25 cellular contexts compared by ENCODE assay signal in genomic region chr13:34116651-34117050, GRCh38.
"Had no signal": no experiment of that assay in that cellular context is flagged by ENCODE, and none has a peak within 500 bp of the region (broad histone marks: within the 10 kb centered on the region; RNA-seq: fewer than 3 reads in every experiment).

No MANE protein-coding gene starts in this region.

- H3K4me1 ChIP-seq: parathyroid adenoma, psoas muscle, right lobe of liver, sigmoid colon, thyroid gland, tibial nerve, upper lobe of left lung, vagina had no signal

- H3K9me3 ChIP-seq: ovary, psoas muscle, right lobe of liver, sigmoid colon, thoracic aorta, thyroid gland, tibial nerve, upper lobe of left lung, vagina had no signal

- H3K79me2 ChIP-seq: parathyroid adenoma had no signal

- H3K27me3 ChIP-seq: ovary, right lobe of liver, sigmoid colon, stomach, thyroid gland, tibial nerve, upper lobe of left lung, vagina had no signal

- H3K9ac ChIP-seq: parathyroid adenoma had no signal

- H3K27ac ChIP-seq: ovary, parathyroid adenoma, psoas muscle, right lobe of liver, sigmoid colon, stomach, thoracic aorta, thyroid gland, tibial nerve, upper lobe of left lung, vagina had no signal

- DNase-seq: nephron progenitor cell; occipital lobe; ovary; posterior cingulate gyrus; psoas muscle; right cardiac atrium; right lobe of liver; sigmoid colon; small intestine; stimulated activated CD4-positive, alpha-beta T cell treated with anti-CD3 and anti-CD28 coated beads, Interleukin-15, amount 100 ng/mL, for 24 hours; stimulated activated CD4-positive, alpha-beta T cell treated with anti-CD3 and anti-CD28 coated beads, Interleukin-2, amount 100 ng/mL, for 24 hours; stimulated activated CD4-positive, alpha-beta T cell treated with anti-CD3 and anti-CD28 coated beads, Interleukin-2, amount 100 ng/mL, for 48 hours; stimulated activated CD4-positive, alpha-beta T cell treated with anti-CD3 and anti-CD28 coated beads, Interleukin-4, amount 100 ng/mL, for 24 hours; stimulated activated naive B cell treated with anti-CD40 and anti-IgM and Interleukin-4, amounts not matched to agents 10 μg/mL and 1 μg/mL and 100 μg/mL, for 72 hours; stimulated activated naive CD4-positive, alpha-beta T cell treated with Interleukin-2 at 50 U/mL for 16 hours; stomach; thyroid gland; trophoblast cell; upper lobe of left lung had no signal

- ATAC-seq: natural killer cell treated with Interleukin-12 subunit alpha and Interleukin-12 subunit beta and Interleukin-15 and Interleukin-18, amount 100 ng/mL, for 72 hours; psoas muscle; right cardiac atrium; right lobe of liver; stimulated activated effector memory CD8-positive, alpha-beta T cell treated with anti-CD3 and anti-CD28 coated beads, Interleukin-12 subunit alpha, Interleukin-12 subunit beta, amount 100 ng/mL, for 72 hours; stimulated activated naive B cell treated with anti-CD40 and anti-IgM and Interleukin-4, amounts not matched to agents 10 μg/mL and 1 μg/mL and 100 μg/mL, for 72 hours had no signal

- H3K36me3 ChIP-seq: ovary, right lobe of liver, sigmoid colon, stomach, thoracic aorta, thyroid gland, tibial nerve, upper lobe of left lung, vagina had no signal

- H3K4me3 ChIP-seq: ovary, psoas muscle, right lobe of liver, sigmoid colon, stomach, thoracic aorta, thyroid gland, tibial nerve, upper lobe of left lung, vagina had no signal
